Comparison of ENCODE assay signal across 8 cellular contexts in genomic region chr12:89350661-89351488, GRCh38. TPM values are rescaled to one million over a fixed set of nuclear protein-coding genes. Genes with fewer than 3 reads are reported as not detected.
DNase-seq lines count a peak whose midpoint lies in the region; ATAC-seq lines count a peak whose summit lies in the region.

No MANE protein-coding gene starts in this region.

- peak overlapping the region; percentile 96 for H3K27ac Mint-ChIP-seq in activated CD4-positive, alpha-beta memory T cell treated with anti-CD3 and anti-CD28 coated beads, Interleukin-2, amount 10 ng/mL, durations not matched to agents 7 days and 5 days

- no CpG with 5 or more reads among the region's 50 CpGs for WGBS in neuronal stem cell (ENCODE audit: extremely low coverage in 2 of 2, insufficient read length in 2 of 2, insufficient replicate concordance in 1 of 2), 2 donors

- no peak overlapping the region for H2AFZ ChIP-seq in neuronal stem cell (ENCODE audit: low read length)

- H3K23ac ChIP-seq in neuronal stem cell (ENCODE audit: low read depth, low read length, poor library complexity) = peak overlapping the region; percentile 81

- peak overlapping the region; percentile 98 for H3K4me2 ChIP-seq in neuronal stem cell (ENCODE audit: insufficient read depth, low read length, poor library complexity, severe bottlenecking)

- peaks cover 57% of the 10 kb centered on the region for H3K4me1 Mint-ChIP-seq in activated CD4-positive, alpha-beta memory T cell treated with anti-CD3 and anti-CD28 coated beads, Interleukin-2, amount 10 ng/mL, durations not matched to agents 7 days and 5 days

- CTCF ChIA-PET in activated CD4-positive, alpha-beta memory T cell treated with anti-CD3 and anti-CD28 coated beads, Interleukin-2, amount 10 ng/mL, durations not matched to agents 7 days and 5 days (lab: Charles Lee) = interaction anchor here (0.7 to 9.8 kb wide), 15 partner anchors 12 to 332 kb away, joined by 3 to 92 read pairs (median 7); partner anchors contain the start of gene GALNT4

- peak overlapping the region; percentile 91 for H3K27ac ChIP-seq in neuronal stem cell (replicated peaks; ENCODE audit: low read length)

- H3K4me3 Mint-ChIP-seq in activated CD4-positive, alpha-beta memory T cell treated with anti-CD3 and anti-CD28 coated beads, Interleukin-2, amount 10 ng/mL, durations not matched to agents 7 days and 5 days = peak overlapping the region; percentile 98

- POLR2A ChIA-PET in activated CD4-positive, alpha-beta memory T cell treated with anti-CD3 and anti-CD28 coated beads, Interleukin-2, amount 10 ng/mL, durations not matched to agents 7 days and 5 days (lab: Charles Lee) = interaction anchor here (0.7 to 10.5 kb wide), 32 partner anchors 13 to 358 kb away, joined by 3 to 293 read pairs (median 14); partner anchors contain the start of genes ATP2B1, GALNT4 and POC1B

- no peak overlapping the region for H4K91ac ChIP-seq in neuronal stem cell (ENCODE audit: low read depth, low read length, poor library complexity)

- peaks cover 0 to 23% (median 0%) of the 10 kb centered on the region in 3 experiments for H3K27me3 ChIP-seq in neuronal stem cell (ENCODE audit: control insufficient read depth in 3 of 3, insufficient read depth in 3 of 3, low read depth in 1 of 3, low read length in 3 of 3)

- peak overlapping the region; percentile 78 for H2AK5ac ChIP-seq in neuronal stem cell (ENCODE audit: low read depth, low read length)

- H3K14ac ChIP-seq in neuronal stem cell (ENCODE audit: low read length) = peak overlapping the region; percentile 57

- H2BK5ac ChIP-seq in neuronal stem cell (ENCODE audit: low read length) = peak overlapping the region; percentile 56

- peak; percentile 26 to 32 for DNase-seq in stimulated activated CD4-positive, alpha-beta T cell treated with anti-CD3 and anti-CD28 coated beads, Interleukin-2, amount 100 ng/mL, for 24 hours
- no peak for DNase-seq in stimulated activated CD4-positive, alpha-beta T cell treated with anti-CD3 and anti-CD28 coated beads, Interleukin-1b, Interleukin-23, amount 100 ng/mL, for 48 hours
- peak; percentile 56 for DNase-seq in activated CD4-positive, alpha-beta memory T cell treated with anti-CD3 and anti-CD28 coated beads, Interleukin-2, amount 10 ng/mL, durations not matched to agents 7 days and 5 days
- peak; percentile 41 for DNase-seq in fibroblast of peridontal ligament (ENCODE audit: extremely low read depth)
- no peak for DNase-seq in neuronal stem cell (ENCODE audit: low spot score)
- no peak for DNase-seq in COLO829 (ENCODE audit: low spot score)

- no peak for ATAC-seq in HG03025 (IDR thresholded peaks at IDR 0.05; ENCODE audit: low FRiP score, unreplicated experiment)
- no peak for ATAC-seq in GM21528 (IDR thresholded peaks at IDR 0.05; ENCODE audit: low FRiP score, unreplicated experiment)

- H3K4me1 ChIP-seq in neuronal stem cell (ENCODE audit: control insufficient read depth in 2 of 2, insufficient read depth in 1 of 2, low read depth in 1 of 2, low read length in 2 of 2) = peaks cover 30 to 42% of the 10 kb centered on the region in 2 donors

- peak overlapping the region; percentile 79 for H2BK15ac ChIP-seq in neuronal stem cell (ENCODE audit: low read length)

- no peaks in the 10 kb centered on the region for H3K9me3 ChIP-seq in neuronal stem cell (replicated peaks in 1 of 2; ENCODE audit: control insufficient read depth in 2 of 2, insufficient read depth in 1 of 2, low read depth in 1 of 2, low read length in 2 of 2)

- H3K36me3 Mint-ChIP-seq in activated CD4-positive, alpha-beta memory T cell treated with anti-CD3 and anti-CD28 coated beads, Interleukin-2, amount 10 ng/mL, durations not matched to agents 7 days and 5 days (ENCODE audit: low read depth) = peaks cover 58% of the 10 kb centered on the region

- no peak overlapping the region for H3K4ac ChIP-seq in neuronal stem cell (ENCODE audit: low read length)

- peaks cover 4% of the 10 kb centered on the region for H3K79me1 ChIP-seq in neuronal stem cell (ENCODE audit: low read depth, low read length)

- peak overlapping the region; percentile 90 for H2BK120ac ChIP-seq in neuronal stem cell (ENCODE audit: low read depth, low read length)

- H3K36me3 ChIP-seq in neuronal stem cell (replicated peaks in 1 of 2; ENCODE audit: control insufficient read depth in 2 of 2, insufficient read depth in 2 of 2, low read length in 2 of 2) = peaks cover 0 to 44% of the 10 kb centered on the region in 2 donors

- no peak overlapping the region for H4K8ac ChIP-seq in neuronal stem cell (ENCODE audit: low read depth, low read length)

- peak overlapping the region; percentile 10 for H2BK12ac ChIP-seq in neuronal stem cell (ENCODE audit: low read length)

- H3K9me3 Mint-ChIP-seq in activated CD4-positive, alpha-beta memory T cell treated with anti-CD3 and anti-CD28 coated beads, Interleukin-2, amount 10 ng/mL, durations not matched to agents 7 days and 5 days = no peaks in the 10 kb centered on the region

- H3K27me3 Mint-ChIP-seq in activated CD4-positive, alpha-beta memory T cell treated with anti-CD3 and anti-CD28 coated beads, Interleukin-2, amount 10 ng/mL, durations not matched to agents 7 days and 5 days = no peaks in the 10 kb centered on the region

- peak overlapping the region; percentile 98 for H3K9ac ChIP-seq in neuronal stem cell (ENCODE audit: low read depth, low read length, poor library complexity)

- peak overlapping the region; percentile 99 for H3K18ac ChIP-seq in neuronal stem cell (ENCODE audit: low read length)

- peak overlapping the region; percentile 88 to 91 for H3K4me3 ChIP-seq in neuronal stem cell (ENCODE audit: low read length in 2 of 2)

RNA-seq across cellular contexts. Expression of gene DUSP6, which starts 1.4 kb away (rescaled TPM):
- total RNA-seq in activated CD4-positive, alpha-beta memory T cell treated with anti-CD3 and anti-CD28 coated beads, Interleukin-2, amount 10 ng/mL, durations not matched to agents 7 days and 5 days = 100 to 1,000 TPM; 170 to 171 TPM
- 22.5 TPM for polyA plus RNA-seq in neuronal stem cell (2013, experiment 1 of 2)
- 21.8 TPM for polyA plus RNA-seq in neuronal stem cell (2013, experiment 2 of 2)

Comparison
In these comparisons a context has a peak if more than half of its experiments do, and no peak if none do; other contexts are left out.
1. DNase-seq: peak in stimulated activated CD4-positive, alpha-beta T cell treated with anti-CD3 and anti-CD28 coated beads, Interleukin-2, amount 100 ng/mL, for 24 hours (2 of 2), activated CD4-positive, alpha-beta memory T cell treated with anti-CD3 and anti-CD28 coated beads, Interleukin-2, amount 10 ng/mL, durations not matched to agents 7 days and 5 days (single experiment) and fibroblast of peridontal ligament (single experiment); none in stimulated activated CD4-positive, alpha-beta T cell treated with anti-CD3 and anti-CD28 coated beads, Interleukin-1b, Interleukin-23, amount 100 ng/mL, for 48 hours (single experiment), neuronal stem cell (single experiment) and COLO829 (single experiment).